ENCODE assay signal across 1 cellular context in genomic region chr12:9810721-9811120, GRCh38.
TF ChIP-seq lines count a peak whose summit lies in the region.

No MANE protein-coding gene starts in this region.

TF ChIP-seq in HepG2, 621 proteins besides CTCF, POLR2A, EP300 and RAD21 (continued from another document):
- TF ChIP-seq ZNF598 (CRISPR knock-in tag; IDR thresholded peaks at IDR 0.05; ENCODE audit: borderline replicate concordance) (no peak), MLXIP (CRISPR knock-in tag; IDR thresholded peaks at IDR 0.05; ENCODE audit: borderline replicate concordance) (no peak), PRPF4 (IDR thresholded peaks at IDR 0.05; ENCODE audit: low read depth, low read length, poor library complexity, severe bottlenecking) (no peak), YEATS4 (CRISPR knock-in tag; IDR thresholded peaks at IDR 0.05; ENCODE audit: borderline replicate concordance) (no peak), JUN (CRISPR knock-in tag; IDR thresholded peaks at IDR 0.05) (no peak), E2F1 (CRISPR knock-in tag; IDR thresholded peaks at IDR 0.05) (no peak), SNAPC4 (CRISPR knock-in tag; IDR thresholded peaks at IDR 0.05) (no peak), ZNF354B (CRISPR knock-in tag; IDR thresholded peaks at IDR 0.05) (no peak), NKX3-1 (CRISPR knock-in tag; IDR thresholded peaks at IDR 0.05) (no peak), ZBTB20 (CRISPR knock-in tag; IDR thresholded peaks at IDR 0.05; ENCODE audit: borderline replicate concordance, low read depth) (no peak), FOXA1 (IDR thresholded peaks at IDR 0.05) (no peak), FOXA1 (CRISPR knock-in tag; IDR thresholded peaks at IDR 0.05) (no peak), KDM4B (CRISPR knock-in tag; IDR thresholded peaks at IDR 0.05) (no peak)
- TF ChIP-seq, protein P1, sequence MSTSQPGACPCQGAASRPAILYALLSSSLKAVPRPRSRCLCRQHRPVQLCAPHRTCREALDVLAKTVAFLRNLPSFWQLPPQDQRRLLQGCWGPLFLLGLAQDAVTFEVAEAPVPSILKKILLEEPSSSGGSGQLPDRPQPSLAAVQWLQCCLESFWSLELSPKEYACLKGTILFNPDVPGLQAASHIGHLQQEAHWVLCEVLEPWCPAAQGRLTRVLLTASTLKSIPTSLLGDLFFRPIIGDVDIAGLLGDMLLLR (CRISPR knock-in tag; IDR thresholded peaks at IDR 0.05), result no peak
- TF ChIP-seq, protein P2, sequence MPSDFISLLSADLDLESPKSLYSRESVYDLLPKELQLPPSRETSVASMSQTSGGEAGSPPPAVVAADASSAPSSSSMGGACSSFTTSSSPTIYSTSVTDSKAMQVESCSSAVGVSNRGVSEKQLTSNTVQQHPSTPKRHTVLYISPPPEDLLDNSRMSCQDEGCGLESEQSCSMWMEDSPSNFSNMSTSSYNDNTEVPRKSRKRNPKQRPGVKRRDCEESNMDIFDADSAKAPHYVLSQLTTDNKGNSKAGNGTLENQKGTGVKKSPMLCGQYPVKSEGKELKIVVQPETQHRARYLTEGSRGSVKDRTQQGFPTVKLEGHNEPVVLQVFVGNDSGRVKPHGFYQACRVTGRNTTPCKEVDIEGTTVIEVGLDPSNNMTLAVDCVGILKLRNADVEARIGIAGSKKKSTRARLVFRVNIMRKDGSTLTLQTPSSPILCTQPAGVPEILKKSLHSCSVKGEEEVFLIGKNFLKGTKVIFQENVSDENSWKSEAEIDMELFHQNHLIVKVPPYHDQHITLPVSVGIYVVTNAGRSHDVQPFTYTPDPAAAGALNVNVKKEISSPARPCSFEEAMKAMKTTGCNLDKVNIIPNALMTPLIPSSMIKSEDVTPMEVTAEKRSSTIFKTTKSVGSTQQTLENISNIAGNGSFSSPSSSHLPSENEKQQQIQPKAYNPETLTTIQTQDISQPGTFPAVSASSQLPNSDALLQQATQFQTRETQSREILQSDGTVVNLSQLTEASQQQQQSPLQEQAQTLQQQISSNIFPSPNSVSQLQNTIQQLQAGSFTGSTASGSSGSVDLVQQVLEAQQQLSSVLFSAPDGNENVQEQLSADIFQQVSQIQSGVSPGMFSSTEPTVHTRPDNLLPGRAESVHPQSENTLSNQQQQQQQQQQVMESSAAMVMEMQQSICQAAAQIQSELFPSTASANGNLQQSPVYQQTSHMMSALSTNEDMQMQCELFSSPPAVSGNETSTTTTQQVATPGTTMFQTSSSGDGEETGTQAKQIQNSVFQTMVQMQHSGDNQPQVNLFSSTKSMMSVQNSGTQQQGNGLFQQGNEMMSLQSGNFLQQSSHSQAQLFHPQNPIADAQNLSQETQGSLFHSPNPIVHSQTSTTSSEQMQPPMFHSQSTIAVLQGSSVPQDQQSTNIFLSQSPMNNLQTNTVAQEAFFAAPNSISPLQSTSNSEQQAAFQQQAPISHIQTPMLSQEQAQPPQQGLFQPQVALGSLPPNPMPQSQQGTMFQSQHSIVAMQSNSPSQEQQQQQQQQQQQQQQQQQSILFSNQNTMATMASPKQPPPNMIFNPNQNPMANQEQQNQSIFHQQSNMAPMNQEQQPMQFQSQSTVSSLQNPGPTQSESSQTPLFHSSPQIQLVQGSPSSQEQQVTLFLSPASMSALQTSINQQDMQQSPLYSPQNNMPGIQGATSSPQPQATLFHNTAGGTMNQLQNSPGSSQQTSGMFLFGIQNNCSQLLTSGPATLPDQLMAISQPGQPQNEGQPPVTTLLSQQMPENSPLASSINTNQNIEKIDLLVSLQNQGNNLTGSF (CRISPR knock-in tag; IDR thresholded peaks at IDR 0.05), result no peak
- TF ChIP-seq, protein P3, sequence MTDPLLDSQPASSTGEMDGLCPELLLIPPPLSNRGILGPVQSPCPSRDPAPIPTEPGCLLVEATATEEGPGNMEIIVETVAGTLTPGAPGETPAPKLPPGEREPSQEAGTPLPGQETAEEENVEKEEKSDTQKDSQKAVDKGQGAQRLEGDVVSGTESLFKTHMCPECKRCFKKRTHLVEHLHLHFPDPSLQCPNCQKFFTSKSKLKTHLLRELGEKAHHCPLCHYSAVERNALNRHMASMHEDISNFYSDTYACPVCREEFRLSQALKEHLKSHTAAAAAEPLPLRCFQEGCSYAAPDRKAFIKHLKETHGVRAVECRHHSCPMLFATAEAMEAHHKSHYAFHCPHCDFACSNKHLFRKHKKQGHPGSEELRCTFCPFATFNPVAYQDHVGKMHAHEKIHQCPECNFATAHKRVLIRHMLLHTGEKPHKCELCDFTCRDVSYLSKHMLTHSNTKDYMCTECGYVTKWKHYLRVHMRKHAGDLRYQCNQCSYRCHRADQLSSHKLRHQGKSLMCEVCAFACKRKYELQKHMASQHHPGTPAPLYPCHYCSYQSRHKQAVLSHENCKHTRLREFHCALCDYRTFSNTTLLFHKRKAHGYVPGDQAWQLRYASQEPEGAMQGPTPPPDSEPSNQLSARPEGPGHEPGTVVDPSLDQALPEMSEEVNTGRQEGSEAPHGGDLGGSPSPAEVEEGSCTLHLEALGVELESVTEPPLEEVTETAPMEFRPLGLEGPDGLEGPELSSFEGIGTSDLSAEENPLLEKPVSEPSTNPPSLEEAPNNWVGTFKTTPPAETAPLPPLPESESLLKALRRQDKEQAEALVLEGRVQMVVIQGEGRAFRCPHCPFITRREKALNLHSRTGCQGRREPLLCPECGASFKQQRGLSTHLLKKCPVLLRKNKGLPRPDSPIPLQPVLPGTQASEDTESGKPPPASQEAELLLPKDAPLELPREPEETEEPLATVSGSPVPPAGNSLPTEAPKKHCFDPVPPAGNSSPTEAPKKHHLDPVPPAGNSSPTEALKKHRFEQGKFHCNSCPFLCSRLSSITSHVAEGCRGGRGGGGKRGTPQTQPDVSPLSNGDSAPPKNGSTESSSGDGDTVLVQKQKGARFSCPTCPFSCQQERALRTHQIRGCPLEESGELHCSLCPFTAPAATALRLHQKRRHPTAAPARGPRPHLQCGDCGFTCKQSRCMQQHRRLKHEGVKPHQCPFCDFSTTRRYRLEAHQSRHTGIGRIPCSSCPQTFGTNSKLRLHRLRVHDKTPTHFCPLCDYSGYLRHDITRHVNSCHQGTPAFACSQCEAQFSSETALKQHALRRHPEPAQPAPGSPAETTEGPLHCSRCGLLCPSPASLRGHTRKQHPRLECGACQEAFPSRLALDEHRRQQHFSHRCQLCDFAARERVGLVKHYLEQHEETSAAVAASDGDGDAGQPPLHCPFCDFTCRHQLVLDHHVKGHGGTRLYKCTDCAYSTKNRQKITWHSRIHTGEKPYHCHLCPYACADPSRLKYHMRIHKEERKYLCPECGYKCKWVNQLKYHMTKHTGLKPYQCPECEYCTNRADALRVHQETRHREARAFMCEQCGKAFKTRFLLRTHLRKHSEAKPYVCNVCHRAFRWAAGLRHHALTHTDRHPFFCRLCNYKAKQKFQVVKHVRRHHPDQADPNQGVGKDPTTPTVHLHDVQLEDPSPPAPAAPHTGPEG (CRISPR knock-in tag; IDR thresholded peaks at IDR 0.05), result no peak
